1 cellular context compared by ENCODE assay signal in the genomic region with DNA sequence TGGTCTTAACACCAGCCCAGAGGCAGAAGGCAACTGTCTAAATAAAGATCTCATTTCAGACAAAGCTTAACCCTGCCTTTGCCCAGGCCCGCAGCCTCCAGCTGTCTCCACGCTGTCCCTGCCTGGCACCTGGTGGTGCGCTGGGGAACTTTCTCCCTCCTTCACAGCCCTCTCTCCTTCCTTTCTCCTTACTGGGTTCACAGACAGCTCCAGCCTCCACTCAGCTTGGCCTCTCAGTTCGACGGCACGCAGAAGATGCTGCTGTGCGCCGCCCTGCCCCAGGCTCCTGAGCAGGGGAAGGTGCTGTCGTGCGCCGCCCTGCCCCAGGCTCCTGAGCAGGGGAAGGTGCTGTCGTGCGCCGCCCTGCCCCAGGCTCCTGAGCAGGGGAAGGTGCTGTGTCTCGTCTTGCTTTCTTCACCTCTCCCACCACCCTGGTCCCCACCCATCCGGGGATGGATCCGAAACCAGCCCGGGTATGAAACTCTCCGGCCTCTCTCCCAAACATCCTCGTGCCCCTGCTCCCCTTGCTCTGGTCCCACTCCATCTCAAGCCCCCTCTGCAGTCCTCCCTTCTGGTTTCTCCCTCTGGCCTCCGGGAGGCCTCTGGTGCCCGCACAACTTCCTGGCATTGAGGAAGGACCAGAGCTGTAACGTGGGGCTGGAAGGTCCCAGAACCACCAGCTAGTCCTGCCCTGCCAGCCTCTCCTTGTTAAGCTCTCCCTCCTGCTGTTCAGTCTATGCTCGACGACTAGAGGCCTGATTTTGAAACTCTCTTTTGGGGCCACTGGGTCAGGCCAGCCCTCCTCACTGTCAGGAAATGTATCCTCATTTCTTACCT.
TF ChIP-seq lines count a peak whose summit lies in the region.

No MANE protein-coding gene starts in this region.

TF ChIP-seq in SK-N-SH treated with all-trans-retinoic acid at 6 μM for 48 hours, 23 proteins besides CTCF, POLR2A, EP300 and RAD21 (continued from another document):
- TF ChIP-seq, protein P1, sequence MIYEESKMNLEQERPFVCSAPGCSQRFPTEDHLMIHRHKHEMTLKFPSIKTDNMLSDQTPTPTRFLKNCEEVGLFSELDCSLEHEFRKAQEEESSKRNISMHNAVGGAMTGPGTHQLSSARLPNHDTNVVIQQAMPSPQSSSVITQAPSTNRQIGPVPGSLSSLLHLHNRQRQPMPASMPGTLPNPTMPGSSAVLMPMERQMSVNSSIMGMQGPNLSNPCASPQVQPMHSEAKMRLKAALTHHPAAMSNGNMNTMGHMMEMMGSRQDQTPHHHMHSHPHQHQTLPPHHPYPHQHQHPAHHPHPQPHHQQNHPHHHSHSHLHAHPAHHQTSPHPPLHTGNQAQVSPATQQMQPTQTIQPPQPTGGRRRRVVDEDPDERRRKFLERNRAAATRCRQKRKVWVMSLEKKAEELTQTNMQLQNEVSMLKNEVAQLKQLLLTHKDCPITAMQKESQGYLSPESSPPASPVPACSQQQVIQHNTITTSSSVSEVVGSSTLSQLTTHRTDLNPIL (CRISPR knock-in tag; IDR thresholded peaks at IDR 0.05; ENCODE audit: low read depth), result no peak
- TF ChIP-seq BACH2 (CRISPR knock-in tag; IDR thresholded peaks at IDR 0.05; ENCODE audit: borderline replicate concordance) (no peak), RARB (CRISPR knock-in tag; IDR thresholded peaks at IDR 0.05) (no peak)
